In genomic region chr19:17873661-17874422, GRCh38 we compare ENCODE assay signal across 8 cellular contexts. TPM values are rescaled to one million over a fixed set of nuclear protein-coding genes. Genes with fewer than 3 reads are reported as not detected.
DNase-seq lines count a peak whose midpoint lies in the region; ATAC-seq and FAIRE-seq lines count a peak whose summit lies in the region.

No MANE protein-coding gene starts in this region.

- no peaks in the 10 kb centered on the region for H3K36me3 Mint-ChIP-seq in activated CD4-positive, alpha-beta T cell treated with anti-CD3 and anti-CD28 coated beads, Interleukin-2, amount 10 ng/mL, durations not matched to agents 24 days and 14 days (ENCODE audit: low read depth)

- ATAC-seq in GM18858 (IDR thresholded peaks at IDR 0.05; ENCODE audit: unreplicated experiment) (no peak), GM18909 (IDR thresholded peaks at IDR 0.05; ENCODE audit: poor library complexity, unreplicated experiment) (no peak), HG02884 (IDR thresholded peaks at IDR 0.05; ENCODE audit: unreplicated experiment) (no peak)

- peaks cover 4% of the 10 kb centered on the region for H3K4me1 Mint-ChIP-seq in activated CD4-positive, alpha-beta T cell treated with anti-CD3 and anti-CD28 coated beads, Interleukin-2, amount 10 ng/mL, durations not matched to agents 24 days and 14 days

- no peaks in the 10 kb centered on the region for H3K9me3 Mint-ChIP-seq in activated CD4-positive, alpha-beta T cell treated with anti-CD3 and anti-CD28 coated beads, Interleukin-2, amount 10 ng/mL, durations not matched to agents 24 days and 14 days

- no peak overlapping the region for H3K27ac ChIP-seq in small intestine (ENCODE audit: low read depth in 1 of 2, low read length in 1 of 2)

- H3K4me1 ChIP-seq in small intestine (ENCODE audit: control insufficient read depth in 2 of 2, insufficient read depth in 1 of 2, low read depth in 1 of 2, low read length in 1 of 2), result no peaks in the 10 kb centered on the region

- peak overlapping the region; percentile 90 for H3K4me3 Mint-ChIP-seq in activated CD4-positive, alpha-beta T cell treated with anti-CD3 and anti-CD28 coated beads, Interleukin-2, amount 10 ng/mL, durations not matched to agents 24 days and 14 days

- DNase-seq in Daoy (ENCODE audit: low read depth), result peak; percentile 72
- DNase-seq in NAMALWA (ENCODE audit: low spot score), result peak; percentile 82
- peak; percentile 88 for DNase-seq in activated CD4-positive, alpha-beta T cell treated with anti-CD3 and anti-CD28 coated beads, Interleukin-2, amount 10 ng/mL, durations not matched to agents 24 days and 14 days
- peak; percentile 61 for DNase-seq in effector CD8-positive, alpha-beta T cell (lab: John Stamatoyannopoulos, UW)
- peak; percentile 53 for DNase-seq in small intestine

- H3K27me3 Mint-ChIP-seq in activated CD4-positive, alpha-beta T cell treated with anti-CD3 and anti-CD28 coated beads, Interleukin-2, amount 10 ng/mL, durations not matched to agents 24 days and 14 days, result peaks cover 1% of the 10 kb centered on the region

- peaks cover 0 to 32% of the 10 kb centered on the region in 2 donors for H3K27me3 ChIP-seq in small intestine (ENCODE audit: control insufficient read depth in 2 of 2, insufficient read depth in 2 of 2, low read length in 2 of 2)

- FAIRE-seq in small intestine (lab: Jason Lieb, UNC), result no peak

- no peaks in the 10 kb centered on the region for H3K9me3 ChIP-seq in small intestine (ENCODE audit: control insufficient read depth, low read depth)

- no peaks in the 10 kb centered on the region for H3K36me3 ChIP-seq in small intestine (ENCODE audit: control insufficient read depth in 2 of 2, insufficient read depth in 2 of 2, low read length in 2 of 2)

- peak overlapping the region in 1 of 2 donors; percentile 5 for H3K4me3 ChIP-seq in small intestine (ENCODE audit: low read depth in 1 of 2, low read length in 2 of 2)

- 5 to 6% (median 5%) methylated on average over 43 to 56 of the region's 56 CpGs for WGBS in small intestine, 3 donors

- intact Hi-C loops in activated CD4-positive, alpha-beta T cell treated with anti-CD3 and anti-CD28 coated beads, Interleukin-2, amount 10 ng/mL, durations not matched to agents 24 days and 14 days (cut with micrococcal nuclease), result loop anchor here (1.0 to 2.0 kb wide), 3 partner anchors 15 to 127 kb away; partner anchors contain the start of genes CCDC124 and RPL18A

- H3K27ac Mint-ChIP-seq in activated CD4-positive, alpha-beta T cell treated with anti-CD3 and anti-CD28 coated beads, Interleukin-2, amount 10 ng/mL, durations not matched to agents 24 days and 14 days, result peak overlapping the region; percentile 25

RNA-seq across cellular contexts. Expression of gene SLC5A5, which starts 2.1 kb away (rescaled TPM):
- not detected in 2 replicates for total RNA-seq in Daoy (2014; rRNA removed; shearing (Covaris generic))
- total RNA-seq in activated CD4-positive, alpha-beta T cell treated with anti-CD3 and anti-CD28 coated beads, Interleukin-2, amount 10 ng/mL, durations not matched to agents 24 days and 14 days, result 1.1 and 1.5 TPM in 2 replicates
- polyA plus RNA-seq in small intestine, result under 1 TPM in 2 of 3 donors, not detected in 1; 0.01 to 0.27 TPM

RNA-seq across cellular contexts. Expression of gene RPL18A, which starts 14.1 kb away (rescaled TPM):
- 1,269 and 1,595 TPM in 2 replicates for total RNA-seq in Daoy (2014; rRNA removed; shearing (Covaris generic))
- 2,698 and 2,718 TPM in 2 replicates for total RNA-seq in activated CD4-positive, alpha-beta T cell treated with anti-CD3 and anti-CD28 coated beads, Interleukin-2, amount 10 ng/mL, durations not matched to agents 24 days and 14 days
- 1,000 to 10,000 TPM; 1,464 to 3,671 (median 2,452) TPM for polyA plus RNA-seq in small intestine

RNA-seq across cellular contexts. Expression of gene JAK3, which starts 26.1 kb away (rescaled TPM):
- 0.06 and 0.09 TPM in 2 replicates for total RNA-seq in Daoy (2014; rRNA removed; shearing (Covaris generic))
- 226 and 239 TPM in 2 replicates for total RNA-seq in activated CD4-positive, alpha-beta T cell treated with anti-CD3 and anti-CD28 coated beads, Interleukin-2, amount 10 ng/mL, durations not matched to agents 24 days and 14 days
- polyA plus RNA-seq in small intestine, result 1 to 10 TPM in 2 of 3 donors, under 1 TPM in 1; 0.67 to 2.6 (median 2.4) TPM

RNA-seq across cellular contexts. Expression of gene INSL3, which starts 52.5 kb away (rescaled TPM):
- not detected in 2 replicates for total RNA-seq in Daoy (2014; rRNA removed; shearing (Covaris generic))
- 5.9 and 8.7 TPM in 2 replicates for total RNA-seq in activated CD4-positive, alpha-beta T cell treated with anti-CD3 and anti-CD28 coated beads, Interleukin-2, amount 10 ng/mL, durations not matched to agents 24 days and 14 days
- under 1 TPM in 1 of 3 donors, not detected in 2; 0.13 TPM for polyA plus RNA-seq in small intestine

RNA-seq across cellular contexts. Expression of gene CCDC124, which starts 59.0 kb away (rescaled TPM):
- 44.7 and 53.3 TPM in 2 replicates for total RNA-seq in Daoy (2014; rRNA removed; shearing (Covaris generic))
- 126 and 136 TPM in 2 replicates for total RNA-seq in activated CD4-positive, alpha-beta T cell treated with anti-CD3 and anti-CD28 coated beads, Interleukin-2, amount 10 ng/mL, durations not matched to agents 24 days and 14 days
- 100 to 1,000 TPM in 1 of 3 donors, 10 to 100 TPM in 2; 67.3 to 111 (median 68.2) TPM for polyA plus RNA-seq in small intestine

Comparison
In these comparisons a context has a peak if more than half of its experiments do, and no peak if none do; other contexts are left out.
1. RNA of gene JAK3, which starts 26.1 kb away (total RNA-seq): 226 to 239 TPM in activated CD4-positive, alpha-beta T cell treated with anti-CD3 and anti-CD28 coated beads, Interleukin-2, amount 10 ng/mL, durations not matched to agents 24 days and 14 days; 0.06 to 0.09 TPM in Daoy; every median in the first group is over 100 times any median in the second.
2. Peak in every context shown above with its lines, with median percentiles within 50 percentile points of each other: DNase-seq.